Comparison of ENCODE assay signal across 4 cellular contexts in the genomic region with DNA sequence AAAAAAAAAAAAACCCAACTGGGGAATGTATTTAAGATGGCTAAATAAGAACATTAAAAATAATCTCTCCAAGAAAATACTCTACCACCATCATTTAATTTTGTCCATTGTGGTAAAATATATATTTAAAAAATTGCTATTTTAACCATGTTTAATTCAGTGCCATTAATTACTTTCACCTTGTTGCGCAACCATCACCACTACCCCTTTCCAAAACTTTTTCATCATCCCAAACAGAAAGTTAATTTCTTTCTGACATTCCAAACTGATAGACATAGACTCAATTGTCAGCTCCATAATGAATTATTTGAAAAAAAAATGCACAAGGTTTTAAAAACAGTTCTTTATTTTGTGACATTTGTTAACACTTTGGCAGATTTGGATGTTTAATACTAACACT.
TF ChIP-seq lines count a peak whose summit lies in the region.

No MANE protein-coding gene starts in this region.

TF ChIP-seq in A549, 52 proteins besides CTCF, POLR2A, EP300 and RAD21:
- TF ChIP-seq CEBPB (IDR thresholded peaks at IDR 0.05) (peak; percentile 52 to 69; a peak in 2 of 4 replicates), HMGXB4 (CRISPR knock-in tag; IDR thresholded peaks at IDR 0.05; ENCODE audit: borderline replicate concordance) (no peak)

TF ChIP-seq in IMR-90, 13 proteins besides CTCF, POLR2A, EP300 and RAD21:
- TF ChIP-seq CEBPB (IDR thresholded peaks at IDR 0.05; ENCODE audit: low read depth, low read length) (peak; percentile 85), SMC3 (IDR thresholded peaks at IDR 0.05; ENCODE audit: low read depth, low read length) (no peak)

TF ChIP-seq in K562, 482 proteins besides CTCF, POLR2A, EP300 and RAD21:
- TF ChIP-seq CEBPG (CRISPR knock-in tag; IDR thresholded peaks at IDR 0.05) (no peak), CEBPG (tag; conservative IDR thresholded peaks at IDR 0.05 in 1 of 2, IDR thresholded peaks at IDR 0.05 in 1 of 2) (peak; percentile 23 to 79; a peak in 2 of 4 replicates), BHLHE40 (IDR thresholded peaks at IDR 0.05; ENCODE audit: low read length) (no peak), CEBPB (tag; IDR thresholded peaks at IDR 0.05) (0 out of 2 replicates have a peak, but pooled peaks have one; percentile 35), RB1 (IDR thresholded peaks at IDR 0.05; ENCODE audit: low read depth) (no peak)

TF ChIP-seq in H1, 55 proteins besides CTCF, POLR2A, EP300 and RAD21:
- TF ChIP-seq CTBP2 (IDR thresholded peaks at IDR 0.05; ENCODE audit: borderline replicate concordance, insufficient read depth, insufficient read length, low read length) = no peak
- TF ChIP-seq CEBPB (IDR thresholded peaks at IDR 0.05; ENCODE audit: low read depth, low read length) = peak; percentile 88
- TF ChIP-seq SAP30 (IDR thresholded peaks at IDR 0.05; ENCODE audit: insufficient read depth, insufficient replicate concordance, low read length) = no peak
